In genomic region chr1:215393476-215393875, GRCh38 we compare ENCODE assay signal across 31 cellular contexts.
"Had no signal": no experiment of that assay in that cellular context is flagged by ENCODE, and none has a peak within 500 bp of the region (broad histone marks: within the 10 kb centered on the region; RNA-seq: fewer than 3 reads in every experiment).

No MANE protein-coding gene starts in this region.

- H3K4me3 ChIP-seq: adrenal gland, ascending aorta, breast epithelium, cardiac muscle cell, colonic mucosa, dorsolateral prefrontal cortex, esophagus muscularis mucosa, gastroesophageal sphincter, heart right ventricle had no signal

- DNase-seq: activated B cell treated with CpG ODN at 0.5 μM for 24 hours; activated CD4-positive, alpha-beta T cell treated with anti-CD3 and anti-CD28 coated beads for 48 hours; activated CD4-positive, alpha-beta T cell treated with anti-CD3 and anti-CD28 coated beads, Interleukin-2, amount 50 U/mL, for 1 hour; activated CD4-positive, alpha-beta T cell treated with anti-CD3 and anti-CD28 coated beads, Interleukin-2, amount 50 U/mL, for 48 hours; activated CD8-positive, alpha-beta memory T cell treated with anti-CD3 and anti-CD28 coated beads, Interleukin-2, amount 10 ng/mL, durations not matched to agents 7 days and 5 days; activated CD8-positive, alpha-beta memory T cell treated with anti-CD3 and anti-CD28 coated beads, Interleukin-2, amount 50 U/mL, for 4 hours; activated CD8-positive, alpha-beta T cell treated with anti-CD3 and anti-CD28 coated beads for 36 hours; activated effector memory CD4-positive, alpha-beta T cell treated with anti-CD3 and anti-CD28 coated beads, Interleukin-2, amount 50 U/mL, for 16 hours; activated naive CD4-positive, alpha-beta T cell treated with anti-CD3 and anti-CD28 coated beads for 36 hours; activated naive CD8-positive, alpha-beta T cell treated with anti-CD3 and anti-CD28 coated beads for 36 hours; activated naive CD8-positive, alpha-beta T cell treated with anti-CD3 and anti-CD28 coated beads, Interleukin-2, amount 50 U/mL, for 24 hours; activated T-cell treated with anti-CD3 and anti-CD28 coated beads, Interleukin-2, amount 50 U/mL, for 1 hour; activated T-cell treated with anti-CD3 and anti-CD28 coated beads, Interleukin-2, amount 50 U/mL, for 48 hours; adrenal gland; central memory CD4-positive, alpha-beta T cell; cerebellar nuclear complex; colonic mucosa; dorsolateral prefrontal cortex; effector memory CD4-positive, alpha-beta T cell; endodermal cell; erythroblast; foreskin melanocyte; heart right ventricle; T-cell; T1000; WERI-Rb-1 had no signal
